Comparison of ENCODE assay signal across 8 cellular contexts in genomic region chr7:155644178-155644970, GRCh38. TPM values are rescaled to one million over a fixed set of nuclear protein-coding genes. Genes with fewer than 3 reads are reported as not detected.
DNase-seq lines count a peak whose midpoint lies in the region; ATAC-seq and TF ChIP-seq lines count a peak whose summit lies in the region.

RBM33 (plus strand) TSS chr7:155644661; CDS start chr7:155644877, 216 bp downstream.

- peaks cover 0 to 1% (median 0%) of the 10 kb centered on the region in 5 donors for H3K27me3 Mint-ChIP-seq in naive thymus-derived CD8-positive, alpha-beta T cell
- no peaks in the 10 kb centered on the region for H3K27me3 Mint-ChIP-seq in stimulated activated naive B cell treated with anti-CD40 and anti-IgM and Interleukin-4, amounts not matched to agents 10 μg/mL and 1 μg/mL and 100 μg/mL, for 72 hours

- ATAC-seq in GM21825 (IDR thresholded peaks at IDR 0.05; ENCODE audit: unreplicated experiment): peak; percentile 67
- peak; percentile 82 to 83 for ATAC-seq in naive thymus-derived CD8-positive, alpha-beta T cell
- peak; percentile 89 for ATAC-seq in stimulated activated naive B cell treated with anti-CD40 and anti-IgM and Interleukin-4, amounts not matched to agents 10 μg/mL and 1 μg/mL and 100 μg/mL, for 72 hours (replicated peaks)

- POLR2A ChIA-PET in naive thymus-derived CD8-positive, alpha-beta T cell (lab: Charles Lee): interaction anchor here (0.6 to 1.4 kb wide), 10 partner anchors 12 to 347 kb away, joined by 3 to 8 read pairs (median 4); partner anchors contain the start of gene INSIG1

- peaks cover 37% of the 10 kb centered on the region for H3K4me1 ChIP-seq in DOHH2 (ENCODE audit: control insufficient read depth, low read length)

- peak within 1 kb of the TSS; percentile 89 for H3K4me3 ChIP-seq in DOHH2 (ENCODE audit: low read length)
- peak within 1 kb of the TSS; percentile 96 for H3K4me3 ChIP-seq in fibroblast of mammary gland (ENCODE audit: control insufficient read depth, low read depth, low read length)

- H3K4me1 Mint-ChIP-seq in naive thymus-derived CD8-positive, alpha-beta T cell: peaks cover 25 to 56% (median 41%) of the 10 kb centered on the region in 4 donors
- H3K4me1 Mint-ChIP-seq in stimulated activated naive B cell treated with anti-CD40 and anti-IgM and Interleukin-4, amounts not matched to agents 10 μg/mL and 1 μg/mL and 100 μg/mL, for 72 hours: peaks cover 18 to 51% of the 10 kb centered on the region in 2 donors

- peaks cover 4% of the 10 kb centered on the region; the same call in 1 of the 2 replicates for H4K20me1 ChIP-seq in DOHH2 (ENCODE audit: control insufficient read depth, insufficient read depth, low read depth, low read length)

- H3K27ac Mint-ChIP-seq in naive thymus-derived CD8-positive, alpha-beta T cell: peak within 1 kb of the TSS; percentile 97 to 100 (median 99)
- peak within 1 kb of the TSS; percentile 99 for H3K27ac Mint-ChIP-seq in stimulated activated naive B cell treated with anti-CD40 and anti-IgM and Interleukin-4, amounts not matched to agents 10 μg/mL and 1 μg/mL and 100 μg/mL, for 72 hours

- H3F3A ChIP-seq in DOHH2 (ENCODE audit: control insufficient read depth, insufficient read depth): 0 out of 2 replicates have a peak, but pooled peaks cover 3% of the 10 kb centered on the region

- H3K4me2 ChIP-seq in DOHH2 (ENCODE audit: low read length): peak within 1 kb of the TSS; percentile 61

- H3K36me3 ChIP-seq in DOHH2 (ENCODE audit: control insufficient read depth, low read length): peaks cover 85% of the 10 kb centered on the region
- peaks cover 61% of the 10 kb centered on the region for H3K36me3 ChIP-seq in KOPT-K1 (ENCODE audit: insufficient read depth, low read length)

- no peaks in the 10 kb centered on the region for H3K9me2 ChIP-seq in DOHH2 (replicated peaks; ENCODE audit: control insufficient read depth, low read length)

- H3K27ac ChIP-seq in DOHH2 (ENCODE audit: low read depth, low read length) (peak within 1 kb of the TSS; percentile 86), KOPT-K1 (ENCODE audit: low read depth, low read length, poor library complexity, severe bottlenecking) (peak within 1 kb of the TSS; percentile 95)

- peaks cover 19 to 61% (median 36%) of the 10 kb centered on the region in 3 donors for H3K36me3 Mint-ChIP-seq in naive thymus-derived CD8-positive, alpha-beta T cell
- peaks cover 48 to 68% of the 10 kb centered on the region in 2 donors for H3K36me3 Mint-ChIP-seq in stimulated activated naive B cell treated with anti-CD40 and anti-IgM and Interleukin-4, amounts not matched to agents 10 μg/mL and 1 μg/mL and 100 μg/mL, for 72 hours

- peak within 1 kb of the TSS; percentile 93 to 100 (median 99) for H3K4me3 Mint-ChIP-seq in naive thymus-derived CD8-positive, alpha-beta T cell
- H3K4me3 Mint-ChIP-seq in stimulated activated naive B cell treated with anti-CD40 and anti-IgM and Interleukin-4, amounts not matched to agents 10 μg/mL and 1 μg/mL and 100 μg/mL, for 72 hours: peak within 1 kb of the TSS; percentile 92 to 97

- DNase-seq in RPMI8226: peak; percentile 89
- peak; percentile 51 to 73 for DNase-seq in activated T-helper 1 cell treated with anti-CD3 and anti-CD28 coated beads, Interleukin-2, amount 50 U/mL, for 16 hours (ENCODE audit: low read depth in 1 of 2, low spot score in 1 of 2)
- peak; percentile 83 for DNase-seq in fibroblast of mammary gland (ENCODE audit: low read depth)
- DNase-seq in naive thymus-derived CD8-positive, alpha-beta T cell: peak; percentile 57 to 95 (median 77)
- peak; percentile 80 for DNase-seq in stimulated activated naive B cell treated with anti-CD40 and anti-IgM and Interleukin-4, amounts not matched to agents 10 μg/mL and 1 μg/mL and 100 μg/mL, for 72 hours

- H3K79me2 ChIP-seq in DOHH2 (ENCODE audit: control insufficient read depth, low read length): peaks cover 72% of the 10 kb centered on the region

- TF ChIP-seq CTCF in DOHH2 (IDR thresholded peaks at IDR 0.05; ENCODE audit: low read depth, low read length, poor library complexity, severe bottlenecking) (no peak), fibroblast of mammary gland (conservative IDR thresholded peaks at IDR 0.05; ENCODE audit: control insufficient read depth, insufficient read depth, low read depth, low read length) (no peak)

- no peaks in the 10 kb centered on the region for H3K27me3 ChIP-seq in DOHH2 (ENCODE audit: control insufficient read depth, low read length)

- H3K9me3 ChIP-seq in DOHH2 (ENCODE audit: control insufficient read depth, insufficient read depth, low read length): peaks cover 30% of the 10 kb centered on the region
- peaks cover 37% of the 10 kb centered on the region for H3K9me3 ChIP-seq in KOPT-K1 (ENCODE audit: insufficient read depth, low read length, poor library complexity, severe bottlenecking)

- H3K9me3 Mint-ChIP-seq in naive thymus-derived CD8-positive, alpha-beta T cell: peaks cover 5 to 12% (median 10%) of the 10 kb centered on the region in 9 donors
- H3K9me3 Mint-ChIP-seq in stimulated activated naive B cell treated with anti-CD40 and anti-IgM and Interleukin-4, amounts not matched to agents 10 μg/mL and 1 μg/mL and 100 μg/mL, for 72 hours: peaks cover 5 to 10% of the 10 kb centered on the region in 2 donors

RNA-seq across cellular contexts. Expression of gene RBM33, which starts in this region (rescaled TPM):
- 100 to 1,000 TPM; 165 to 173 TPM for total RNA-seq in naive thymus-derived CD8-positive, alpha-beta T cell
- polyA plus RNA-seq in naive thymus-derived CD8-positive, alpha-beta T cell: 10 to 100 TPM; 35.3 to 65.3 (median 41.0) TPM

Comparison
In these comparisons a context has a peak if more than half of its experiments do, and no peak if none do; other contexts are left out.
1. Peak in every context shown above with its lines: DNase-seq, ATAC-seq, H3K4me3 ChIP-seq and H3K27ac ChIP-seq.